1 cellular context compared by ENCODE assay signal in genomic region chr2:234406085-234406484, GRCh38.
TF ChIP-seq lines count a peak whose summit lies in the region.

No MANE protein-coding gene starts in this region.

TF ChIP-seq in HCT116, 20 proteins besides CTCF, POLR2A, EP300 and RAD21 (continued from another document):
- TF ChIP-seq SIN3A (IDR thresholded peaks at IDR 0.05; ENCODE audit: low read depth) (no peak), POLR2AphosphoS5 (IDR thresholded peaks at IDR 0.05; ENCODE audit: low read depth, low read length) (no peak), ELF1 (IDR thresholded peaks at IDR 0.05; ENCODE audit: borderline replicate concordance, low read depth) (no peak), EZH2 (IDR thresholded peaks at IDR 0.05) (no peak), ATF3 (IDR thresholded peaks at IDR 0.05) (no peak), ZNF274 (IDR thresholded peaks at IDR 0.05; ENCODE audit: low read depth, low read length) (no peak), MAX (IDR thresholded peaks at IDR 0.05) (no peak)
